8 cellular contexts compared by ENCODE assay signal in the genomic region with DNA sequence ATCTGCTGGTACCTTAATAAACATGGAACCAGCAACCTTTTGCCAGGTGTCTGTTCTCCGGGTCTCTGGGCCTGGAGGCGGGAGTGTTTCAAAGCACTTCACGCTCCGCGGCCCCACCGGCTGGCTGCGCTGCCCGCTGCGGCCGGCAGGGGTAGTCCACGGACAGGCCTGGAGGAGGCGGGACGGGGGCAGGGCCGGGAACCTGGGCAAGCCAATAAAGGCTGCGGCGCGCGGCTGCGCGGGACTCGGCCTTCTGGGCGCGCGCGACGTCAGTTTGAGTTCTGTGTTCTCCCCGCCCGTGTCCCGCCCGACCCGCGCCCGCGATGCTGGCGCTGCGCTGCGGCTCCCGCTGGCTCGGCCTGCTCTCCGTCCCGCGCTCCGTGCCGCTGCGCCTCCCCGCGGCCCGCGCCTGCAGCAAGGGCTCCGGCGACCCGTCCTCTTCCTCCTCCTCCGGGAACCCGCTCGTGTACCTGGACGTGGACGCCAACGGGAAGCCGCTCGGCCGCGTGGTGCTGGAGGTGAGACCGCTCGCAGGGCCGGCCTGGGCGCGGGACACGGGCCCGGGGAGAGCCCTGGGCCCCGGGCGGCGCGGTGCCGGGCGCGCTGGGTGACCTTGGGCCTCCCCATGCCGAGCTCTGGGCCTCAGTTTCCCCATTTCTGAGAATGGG. TPM values are rescaled to one million over a fixed set of nuclear protein-coding genes. Genes with fewer than 3 reads are reported as not detected.
DNase-seq lines count a peak whose midpoint lies in the region; TF ChIP-seq lines count a peak whose summit lies in the region.

TSS of gene PPIF (plus strand) at position 244 of the 668 bp plus-strand sequence. CDS start at position 324, 80 bp downstream.

- peaks cover 35% of the 10 kb centered on the region for H3K36me3 Mint-ChIP-seq in Calu3 (ENCODE audit: insufficient read depth, unreplicated experiment)
- peaks cover 8% of the 10 kb centered on the region for H3K36me3 Mint-ChIP-seq in mesothelial cell of epicardium

- CTCF ChIA-PET in Calu3 (lab: Charles Lee) = interaction anchor here (0.5 kb wide), 1 partner anchor 20 kb away, joined by 3 read pairs; no protein-coding TSS in a partner anchor

- H3K27ac Mint-ChIP-seq in Calu3 (ENCODE audit: unreplicated experiment) = peak within 1 kb of the TSS; percentile 68
- H3K27ac Mint-ChIP-seq in mesothelial cell of epicardium = peak within 1 kb of the TSS; percentile 39

- H3K9me3 Mint-ChIP-seq in Calu3 (ENCODE audit: low read depth, unreplicated experiment) = no peaks in the 10 kb centered on the region
- H3K9me3 Mint-ChIP-seq in mesothelial cell of epicardium = no peaks in the 10 kb centered on the region

- no TSS peak for BruUV-seq in Calu3 (replicated peaks; lab: Mats Ljungman, UMichigan)

- H3K4me1 Mint-ChIP-seq in Calu3 (ENCODE audit: low read depth, unreplicated experiment) (no peaks in the 10 kb centered on the region), mesothelial cell of epicardium (peaks cover 14% of the 10 kb centered on the region)

- in situ Hi-C loops in endometrial microvascular endothelial cells (cut with HindIII; ENCODE audit: inconsistent ontology term, low pct_unique_long_range_greater_than_20kb, low sequenced_read_pairs) = loop anchor here (25.0 kb wide), 1 partner anchor 140 kb away; no protein-coding TSS in a partner anchor

- H3K4me3 Mint-ChIP-seq in Calu3 (ENCODE audit: low read depth, unreplicated experiment) (peak within 1 kb of the TSS; percentile 92), mesothelial cell of epicardium (peak within 1 kb of the TSS; percentile 69)

- intact Hi-C loops in Calu3 (cut with micrococcal nuclease; ENCODE audit: unreplicated experiment) = no loop called here

- TF ChIP-seq CTCF in Calu3 (IDR thresholded peaks at IDR 0.05; ENCODE audit: unreplicated experiment) = peak; percentile 97
- peak; percentile 89 for TF ChIP-seq CTCF in GM20000 (IDR thresholded peaks at IDR 0.05; ENCODE audit: extremely low read depth, missing control alignments)
- TF ChIP-seq CTCF in mesothelial cell of epicardium (IDR thresholded peaks at IDR 0.05; ENCODE audit: unreplicated experiment) = peak; percentile 96

- DNase-seq in Calu3 = peak; percentile 97
- DNase-seq in GM20000 (ENCODE audit: low spot score) = peak; percentile 95
- peak; percentile 94 for DNase-seq in HT-29 (ENCODE audit: low spot score)
- peak; percentile 84 for DNase-seq in NOMO-1 treated with dmso at 0.1 percent for 144 hours (lab: John Stamatoyannopoulos, UW; ENCODE audit: unreplicated experiment)
- DNase-seq in activated CD8-positive, alpha-beta memory T cell treated with anti-CD3 and anti-CD28 coated beads, Interleukin-2, amount 50 U/mL, for 4 hours = peak; percentile 95
- DNase-seq in mesothelial cell of epicardium (ENCODE audit: low spot score in 2 of 2, unreplicated experiment in 2 of 2) = peak; percentile 88 to 96
- peak; percentile 80 to 88 for DNase-seq in stimulated activated CD8-positive, alpha-beta memory T cell treated with anti-CD3 and anti-CD28 coated beads, Interleukin-15, amount 100 ng/mL, for 4 hours (ENCODE audit: low read depth in 2 of 2)

- H3K27me3 Mint-ChIP-seq in Calu3 (ENCODE audit: unreplicated experiment) (no peaks in the 10 kb centered on the region), mesothelial cell of epicardium (ENCODE audit: low read depth) (no peaks in the 10 kb centered on the region)

RNA-seq across cellular contexts. Expression of gene PPIF, which starts in this region (rescaled TPM):
- total RNA-seq in Calu3 (2022) = 77.2 and 86.2 TPM in 2 replicates
- total RNA-seq in HT-29 (2014; rRNA removed; shearing (Covaris generic)) = 58.3 and 65.8 TPM in 2 replicates
- total RNA-seq in endometrial microvascular endothelial cells (ENCODE audit: inconsistent ontology term) = 58.5 TPM
- total RNA-seq in mesothelial cell of epicardium = 35.1 to 37.3 TPM (median 36.3 TPM) in 3 replicates

Comparison
In these comparisons a context has a peak if more than half of its experiments do, and no peak if none do; other contexts are left out.
1. Peak in every context shown above with its lines: DNase-seq.